1 cellular context compared by ENCODE assay signal in genomic region chr14:99287269-99287942, GRCh38.
A peak's percentile ranks its signal among the peaks of the same experiment; 100 is the strongest.
TF ChIP-seq lines count a peak whose summit lies in the region.

No MANE protein-coding gene starts in this region.

TF ChIP-seq in GM12878, 131 proteins besides CTCF, POLR2A, EP300 and RAD21 (continued from another document and continues in another):
- TF ChIP-seq NKRF (conservative IDR thresholded peaks at IDR 0.05): no peak
- no peak for TF ChIP-seq ZZZ3 (IDR thresholded peaks at IDR 0.05; ENCODE audit: control insufficient read depth, insufficient read length, low read depth)
- no peak for TF ChIP-seq ZNF207 (IDR thresholded peaks at IDR 0.05; ENCODE audit: borderline replicate concordance)
- peak; percentile 72 for TF ChIP-seq MTA2 (IDR thresholded peaks at IDR 0.05; ENCODE audit: low read depth)
- TF ChIP-seq ZNF24 (IDR thresholded peaks at IDR 0.05): no peak
- peak; percentile 31 for TF ChIP-seq MEF2B (IDR thresholded peaks at IDR 0.05; ENCODE audit: partially characterized antibody, poor library complexity, severe bottlenecking)
- peak; percentile 61; the same call in 1 of the 2 replicates for TF ChIP-seq IKZF1 (conservative IDR thresholded peaks at IDR 0.05)
- TF ChIP-seq E2F8 (IDR thresholded peaks at IDR 0.05; ENCODE audit: low read depth, partially characterized antibody): no peak
- no peak for TF ChIP-seq KDM1A (IDR thresholded peaks at IDR 0.05; ENCODE audit: borderline replicate concordance)
- no peak for TF ChIP-seq ESRRA (IDR thresholded peaks at IDR 0.05; ENCODE audit: low read length)
- no peak for TF ChIP-seq SRF (IDR thresholded peaks at IDR 0.05; ENCODE audit: low read depth in 2 of 2, low read length in 2 of 2)
- no peak for TF ChIP-seq ZNF384 (IDR thresholded peaks at IDR 0.05; ENCODE audit: borderline replicate concordance, low read depth, low read length)
- peak; percentile 27; the same call in 1 of the 2 replicates for TF ChIP-seq BCL11A (IDR thresholded peaks at IDR 0.05; ENCODE audit: low read depth, low read length)
- no peak for TF ChIP-seq BCLAF1 (IDR thresholded peaks at IDR 0.05)
- no peak for TF ChIP-seq POLR2AphosphoS2 (IDR thresholded peaks at IDR 0.05; ENCODE audit: low read depth, low read length)
- TF ChIP-seq DPF2 (IDR thresholded peaks at IDR 0.05): peak; percentile 66
- peak; percentile 29; the same call in 1 of the 2 replicates for TF ChIP-seq ZNF217 (IDR thresholded peaks at IDR 0.05)
- no peak for TF ChIP-seq SKIL (IDR thresholded peaks at IDR 0.05; ENCODE audit: low read depth, poor library complexity, severe bottlenecking)
- TF ChIP-seq MTA3 (IDR thresholded peaks at IDR 0.05; ENCODE audit: borderline replicate concordance, low read length): no peak
- no peak for TF ChIP-seq ZNF592 (IDR thresholded peaks at IDR 0.05)
- 0 out of 2 replicates have a peak, but pooled peaks have one; percentile 11 for TF ChIP-seq NR2F1 (conservative IDR thresholded peaks at IDR 0.05)
- TF ChIP-seq MLLT1 (IDR thresholded peaks at IDR 0.05): peak; percentile 25; the same call in 1 of the 2 replicates
- no peak for TF ChIP-seq HSF1 (IDR thresholded peaks at IDR 0.05; ENCODE audit: low read depth, low read length)
- no peak for TF ChIP-seq CEBPB (IDR thresholded peaks at IDR 0.05; ENCODE audit: borderline replicate concordance in 1 of 2, low read depth in 2 of 2, low read length in 2 of 2)
- TF ChIP-seq IKZF2 (IDR thresholded peaks at IDR 0.05): peak; percentile 43 to 53; a peak in 2 of 4 replicates
- no peak for TF ChIP-seq E2F4 (IDR thresholded peaks at IDR 0.05; ENCODE audit: low read depth, low read length)
- no peak for TF ChIP-seq PKNOX1 (IDR thresholded peaks at IDR 0.05)
- no peak for TF ChIP-seq NR2C2 (IDR thresholded peaks at IDR 0.05; ENCODE audit: borderline replicate concordance, control insufficient read depth, insufficient read length, low read depth)
- TF ChIP-seq JUNB (IDR thresholded peaks at IDR 0.05): no peak
- TF ChIP-seq BACH1 (IDR thresholded peaks at IDR 0.05; ENCODE audit: borderline replicate concordance): peak; percentile 36; the same call in 1 of the 2 replicates
- peak; percentile 81 for TF ChIP-seq SPI1 (IDR thresholded peaks at IDR 0.05; ENCODE audit: borderline replicate concordance, insufficient read depth, low read depth, low read length)
- TF ChIP-seq RELB (IDR thresholded peaks at IDR 0.05; ENCODE audit: low read depth): 0 out of 2 replicates have a peak, but pooled peaks have one; percentile 26
- no peak for TF ChIP-seq EZH2 (IDR thresholded peaks at IDR 0.05; ENCODE audit: borderline replicate concordance, control insufficient read depth, low read depth, low read length)
- peak in 1 of 2 experiments; percentile 46; a peak in 1 of 4 replicates for TF ChIP-seq BHLHE40 (IDR thresholded peaks at IDR 0.05; ENCODE audit: borderline replicate concordance in 1 of 2, low read depth in 2 of 2, low read length in 1 of 2)
- TF ChIP-seq PAX5 (IDR thresholded peaks at IDR 0.05; ENCODE audit: borderline replicate concordance, low read depth, low read length): 0 out of 2 replicates have a peak, but pooled peaks have one; percentile 13
- no peak for TF ChIP-seq SIX5 (IDR thresholded peaks at IDR 0.05; ENCODE audit: low read depth, low read length, severe bottlenecking)
